Comparison of ENCODE assay signal across 8 cellular contexts in genomic region chr6:93419304-93420162, GRCh38. TPM values are rescaled to one million over a fixed set of nuclear protein-coding genes. Genes with fewer than 3 reads are reported as not detected.
A peak's percentile ranks its signal among the peaks of the same experiment; 100 is the strongest.
DNase-seq lines count a peak whose midpoint lies in the region; ATAC-seq and TF ChIP-seq lines count a peak whose summit lies in the region.

TSS of gene EPHA7 (minus strand) at chr6:93419559. CDS start at chr6:93419341, 218 bp downstream.

- H3K4me1 ChIP-seq in HEK293 (ENCODE audit: control insufficient read depth, insufficient read depth, low read length) (peaks cover 7% of the 10 kb centered on the region; the same call in 1 of the 2 replicates), MM.1S (ENCODE audit: low read length) (no peaks in the 10 kb centered on the region), colonic mucosa (peaks cover 5% of the 10 kb centered on the region), gastrocnemius medialis (peaks cover 21 to 23% of the 10 kb centered on the region in 2 donors)

- peak within 1 kb of the TSS; percentile 97 for H3K27ac ChIP-seq in HEK293 (ENCODE audit: extremely low read depth, low read depth, low read length)
- H3K27ac ChIP-seq in MM.1S (ENCODE audit: low read length) = peak within 1 kb of the TSS; percentile 15; the same call in 1 of the 2 replicates
- H3K27ac ChIP-seq in SK-N-MC = peak within 1 kb of the TSS; percentile 69; the same call in 1 of the 2 replicates
- peak within 1 kb of the TSS; percentile 29 for H3K27ac ChIP-seq in colonic mucosa
- H3K27ac ChIP-seq in gastrocnemius medialis = no peak within 1 kb of the TSS

- H3K4me2 ChIP-seq in MM.1S (ENCODE audit: low read depth, low read length) = peak within 1 kb of the TSS; percentile 100

- H3K9me2 ChIP-seq in MM.1S (replicated peaks; ENCODE audit: insufficient read depth, low read length) = no peaks in the 10 kb centered on the region

- H3K36me3 ChIP-seq in HEK293 (ENCODE audit: control insufficient read depth in 2 of 2, insufficient read depth in 1 of 2, low read length in 2 of 2) = no peaks in the 10 kb centered on the region
- H3K36me3 ChIP-seq in MM.1S (replicated peaks; ENCODE audit: insufficient read depth, low read length) = no peaks in the 10 kb centered on the region
- H3K36me3 ChIP-seq in SK-N-MC (ENCODE audit: insufficient read depth, low read length) = no peaks in the 10 kb centered on the region
- H3K36me3 ChIP-seq in colonic mucosa = no peaks in the 10 kb centered on the region
- no peaks in the 10 kb centered on the region for H3K36me3 ChIP-seq in gastrocnemius medialis

- H3K9me3 ChIP-seq in HEK293 (ENCODE audit: control insufficient read depth, insufficient read depth, low read depth, low read length) (no peaks in the 10 kb centered on the region), MM.1S (replicated peaks; ENCODE audit: insufficient read depth, low read length) (no peaks in the 10 kb centered on the region), SK-N-MC (ENCODE audit: low read depth, low read length) (no peaks in the 10 kb centered on the region), colonic mucosa (no peaks in the 10 kb centered on the region), gastrocnemius medialis (no peaks in the 10 kb centered on the region)

- POLR2A ChIA-PET in HEK293 (lab: Yijun Ruan, JAX) = interaction anchor here (0.6 to 4.8 kb wide), 59 partner anchors 11 to 1124 kb away, joined by 3 to 125 read pairs (median 3); no protein-coding TSS in a partner anchor

- peak within 1 kb of the TSS; percentile 86 for H2AFZ ChIP-seq in MM.1S (ENCODE audit: low read length)

- CTCF ChIA-PET in HEK293 (lab: Yijun Ruan, JAX) = interaction anchor here (0.6 to 1.7 kb wide), 8 partner anchors 9 to 630 kb away, joined by 3 to 5 read pairs (median 4); no protein-coding TSS in a partner anchor

- ATAC-seq in gastrocnemius medialis = peak; percentile 87 to 94

- in situ Hi-C loops in gastrocnemius medialis (cut with MboI; ENCODE audit: low sequenced_read_pairs in 4 of 4) = no loop called here

- H3K9ac ChIP-seq in MM.1S (ENCODE audit: low read length) = peak within 1 kb of the TSS; percentile 38; the same call in 1 of the 2 replicates
- peak within 1 kb of the TSS; percentile 65 for H3K9ac ChIP-seq in SK-N-MC (ENCODE audit: insufficient read length)
- peak within 1 kb of the TSS in 1 of 2 donors; percentile 29 for H3K9ac ChIP-seq in colonic mucosa (ENCODE audit: low read depth in 2 of 2, low read length in 2 of 2)

- 0 out of 2 replicates have a peak, but pooled peaks cover 7% of the 10 kb centered on the region for H3K27me3 ChIP-seq in MM.1S (replicated peaks; ENCODE audit: insufficient read depth, low read length)
- peaks cover 46% of the 10 kb centered on the region for H3K27me3 ChIP-seq in colonic mucosa
- H3K27me3 ChIP-seq in gastrocnemius medialis = peaks cover 66 to 73% (median 68%) of the 10 kb centered on the region in 3 donors

- intact Hi-C loops in colonic mucosa (cut with DNase I) (no loop called here), gastrocnemius medialis (cut with DNase I; ENCODE audit: low total_unique reads) (no loop called here)

- peaks cover 16% of the 10 kb centered on the region for H3F3A ChIP-seq in MM.1S (ENCODE audit: insufficient read depth, low read length)

- H4K20me1 ChIP-seq in MM.1S (ENCODE audit: insufficient read depth, low read length) = no peaks in the 10 kb centered on the region

- no peaks in the 10 kb centered on the region for H3K79me2 ChIP-seq in MM.1S (ENCODE audit: low read length)

- H3K4me3 ChIP-seq in HEK293 (ENCODE audit: low read depth, low read length) = peak within 1 kb of the TSS; percentile 75
- peak within 1 kb of the TSS; percentile 85 for H3K4me3 ChIP-seq in MM.1S (ENCODE audit: low read length)
- H3K4me3 ChIP-seq in SK-N-MC = peak within 1 kb of the TSS; percentile 87
- peak within 1 kb of the TSS; percentile 47 for H3K4me3 ChIP-seq in colonic mucosa
- peak within 1 kb of the TSS; percentile 34 to 52 (median 49) for H3K4me3 ChIP-seq in gastrocnemius medialis

- TF ChIP-seq POLR2A in gastrocnemius medialis (IDR thresholded peaks at IDR 0.05) = peak in 1 of 2 donors; percentile 51

- no peak for TF ChIP-seq CTCF in GM10266 (IDR thresholded peaks at IDR 0.05; ENCODE audit: control insufficient read depth, insufficient read depth, low read depth, missing control alignments)
- TF ChIP-seq CTCF in HEK293 (tag by site-specific recombination; IDR thresholded peaks at IDR 0.05) = no peak
- no peak for TF ChIP-seq CTCF in MM.1S (IDR thresholded peaks at IDR 0.05; ENCODE audit: low read length)
- no peak for TF ChIP-seq CTCF in colonic mucosa (IDR thresholded peaks at IDR 0.05)
- TF ChIP-seq CTCF in gastrocnemius medialis (IDR thresholded peaks at IDR 0.05 in 4 of 5, conservative IDR thresholded peaks at IDR 0.05 in 1 of 5) = no peak

- peak; percentile 89 for DNase-seq in GM10266 (ENCODE audit: extremely low spot score)
- peak; percentile 96 for DNase-seq in MM.1S
- DNase-seq in SK-N-MC (ENCODE audit: low read depth, low spot score) = peak; percentile 72
- peak; percentile 90 for DNase-seq in colonic mucosa
- peak; percentile 91 for DNase-seq in inferior parietal cortex (ENCODE audit: extremely low spot score)
- peak; percentile 65 to 80 for DNase-seq in gastrocnemius medialis
- DNase-seq in KG1 (lab: John Stamatoyannopoulos, UW) = no peak

TF ChIP-seq in HEK293, 187 proteins besides CTCF, POLR2A, EP300 and RAD21 (continues in another document):
- TF ChIP-seq ZBTB17 (tag by site-specific recombination; IDR thresholded peaks at IDR 0.05) (peak; percentile 87), ZNF24 (tag by site-specific recombination; IDR thresholded peaks at IDR 0.05) (peak; percentile 33; the same call in 1 of the 2 replicates), ZNF660 (tag by site-specific recombination; IDR thresholded peaks at IDR 0.05) (peak; percentile 53), KLF9 (tag by site-specific recombination; IDR thresholded peaks at IDR 0.05; ENCODE audit: low read depth) (peak; percentile 70), SP7 (tag by site-specific recombination; IDR thresholded peaks at IDR 0.05) (peak; percentile 30), ZNF391 (tag by site-specific recombination; IDR thresholded peaks at IDR 0.05; ENCODE audit: borderline replicate concordance, low read depth) (0 out of 2 replicates have a peak, but pooled peaks have one; percentile 22), ZNF610 (tag by site-specific recombination; IDR thresholded peaks at IDR 0.05; ENCODE audit: borderline replicate concordance) (peak; percentile 74; the same call in 1 of the 2 replicates), ZNF596 (tag by site-specific recombination; IDR thresholded peaks at IDR 0.05) (no peak), PATZ1 (tag by site-specific recombination; IDR thresholded peaks at IDR 0.05) (peak; percentile 52), GLIS2 (tag by site-specific recombination; IDR thresholded peaks at IDR 0.05) (0 out of 2 replicates have a peak, but pooled peaks have one; percentile 13), ZNF621 (tag by site-specific recombination; IDR thresholded peaks at IDR 0.05) (no peak), ZNF629 (tag by site-specific recombination; IDR thresholded peaks at IDR 0.05) (0 out of 2 replicates have a peak, but pooled peaks have one; percentile 22), ZNF362 (tag by site-specific recombination; IDR thresholded peaks at IDR 0.05) (peak; percentile 89), ZNF600 (tag by site-specific recombination; IDR thresholded peaks at IDR 0.05) (peak; percentile 98), ZNF571 (tag by site-specific recombination; IDR thresholded peaks at IDR 0.05) (no peak), ZNF501 (tag by site-specific recombination; IDR thresholded peaks at IDR 0.05) (peak; percentile 55; the same call in 1 of the 2 replicates), SP2 (tag by site-specific recombination; IDR thresholded peaks at IDR 0.05) (peak; percentile 98), ZNF416 (tag by site-specific recombination; IDR thresholded peaks at IDR 0.05) (no peak), ZNF776 (tag by site-specific recombination; IDR thresholded peaks at IDR 0.05; ENCODE audit: borderline replicate concordance) (no peak), SP3 (tag by site-specific recombination; IDR thresholded peaks at IDR 0.05) (peak; percentile 96), ZNF175 (tag by site-specific recombination; IDR thresholded peaks at IDR 0.05) (no peak), GLI4 (tag by site-specific recombination; IDR thresholded peaks at IDR 0.05) (no peak), ZBTB20 (tag by site-specific recombination; IDR thresholded peaks at IDR 0.05) (peak; percentile 42; the same call in 1 of the 2 replicates), ZNF10 (tag by site-specific recombination; IDR thresholded peaks at IDR 0.05) (0 out of 2 replicates have a peak, but pooled peaks have one; percentile 6)

RNA-seq across cellular contexts. Expression of gene EPHA7, which starts in this region (rescaled TPM):
- total RNA-seq in colonic mucosa (1 to 10 TPM; 1.3 to 4.4 TPM), gastrocnemius medialis (under 1 TPM; 0.07 to 0.88 (median 0.14) TPM)

Comparison
In these comparisons a context has a peak if more than half of its experiments do, and no peak if none do; other contexts are left out.
1. Peak in DNase-seq, ATAC-seq and H3K4me3 ChIP-seq in gastrocnemius medialis; RNA of the gene not detected or under 1 TPM.
2. H3K27ac ChIP-seq: peak in HEK293 (single experiment), MM.1S (single experiment), SK-N-MC (single experiment) and colonic mucosa (single experiment); none in gastrocnemius medialis (0 of 4).
3. Peak in every context shown above with its lines, with median percentiles within 50 percentile points of each other: H3K4me3 ChIP-seq.